In genomic region chr9:113854310-113854709, GRCh38 we compare ENCODE assay signal across 25 cellular contexts.
"Had no signal": no experiment of that assay in that cellular context is flagged by ENCODE, and none has a peak within 500 bp of the region (broad histone marks: within the 10 kb centered on the region; RNA-seq: fewer than 3 reads in every experiment).

No MANE protein-coding gene starts in this region.

- DNase-seq: activated CD4-positive, alpha-beta T cell treated with anti-CD3 and anti-CD28 coated beads for 36 hours; activated CD4-positive, alpha-beta T cell treated with anti-CD3 and anti-CD28 coated beads, Interleukin-2, amount 50 U/mL, for 4 hours; activated CD8-positive, alpha-beta memory T cell treated with anti-CD3 and anti-CD28 coated beads for 24 hours; activated CD8-positive, alpha-beta memory T cell treated with anti-CD3 and anti-CD28 coated beads, Interleukin-2, amount 50 U/mL, for 4 hours; activated T-cell treated with anti-CD3 and anti-CD28 coated beads, Interleukin-2, amount 50 U/mL, for 24 hours; aorta; central memory CD4-positive, alpha-beta T cell; effector memory CD4-positive, alpha-beta T cell; glutamatergic neuron; hypothalamus; midbrain; pancreas; psoas muscle; stimulated activated CD4-positive, alpha-beta T cell treated with anti-CD3 and anti-CD28 coated beads, Interleukin-4, amount 100 ng/mL, for 4 hours; T-helper 1 cell; trophoblast cell had no signal

- ATAC-seq: activated CD4-positive, alpha-beta T cell treated with anti-CD3 and anti-CD28 coated beads for 36 hours; activated naive CD4-positive, alpha-beta T cell treated with anti-CD3 and anti-CD28 coated beads, Interleukin-2, amount 50 U/mL, for 72 hours; activated T-helper 17 cell treated with anti-CD3 and anti-CD28 coated beads, Interleukin-2, amount 50 U/mL, for 72 hours; esophagus mucosa; natural killer cell treated with Interleukin-12 subunit alpha and Interleukin-12 subunit beta and Interleukin-15 and Interleukin-18, amount 100 ng/mL, for 72 hours; pancreas; psoas muscle had no signal

- H3K4me1 ChIP-seq: pancreas, psoas muscle, right atrium auricular region had no signal

- FAIRE-seq: endothelial cell of umbilical vein, frontal cortex, pancreas, TTC549 had no signal

- H3K27me3 ChIP-seq: neutrophil, pancreas, right atrium auricular region had no signal

- H3K9me3 ChIP-seq: neutrophil, pancreas, psoas muscle had no signal

- H3K36me3 ChIP-seq: neutrophil, pancreas, right atrium auricular region had no signal

- H3K27ac ChIP-seq: neutrophil, pancreas, psoas muscle, right atrium auricular region had no signal

- H3K4me3 ChIP-seq: pancreas, psoas muscle, right atrium auricular region had no signal
